In the genomic region with DNA sequence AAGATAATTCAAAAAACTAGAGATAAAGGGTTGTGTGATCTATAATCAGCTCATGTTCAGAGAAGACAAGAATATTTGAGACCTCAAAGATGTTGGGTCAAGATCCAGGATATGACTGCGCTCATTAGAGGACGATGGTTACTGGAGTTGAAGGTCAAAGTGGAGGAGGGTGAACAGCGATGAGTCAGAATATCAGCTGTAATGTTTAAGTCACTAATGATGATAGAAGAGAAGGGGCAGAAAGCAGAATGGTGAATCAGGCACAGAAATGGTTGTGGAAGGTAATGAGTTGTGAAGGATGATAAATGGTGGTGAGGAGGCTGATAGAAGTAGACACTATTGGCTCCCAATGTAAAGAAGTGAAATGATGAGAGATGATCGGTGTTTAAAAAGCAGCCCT, we compare ENCODE assay signal across 17 cellular contexts.
"Had no signal": no experiment of that assay in that cellular context is flagged by ENCODE, and none has a peak within 500 bp of the region (broad histone marks: within the 10 kb centered on the region; RNA-seq: fewer than 3 reads in every experiment).

No MANE protein-coding gene starts in this region.

- H3K36me3 ChIP-seq: adrenal gland, left lung, thoracic aorta had no signal

- H3K27ac Mint-ChIP-seq: activated B cell treated with CpG ODN at 0.5 μM for 24 hours; activated CD4-positive, alpha-beta T cell treated with anti-CD3 and anti-CD28 coated beads, Interleukin-2, amount 10 ng/mL, durations not matched to agents 7 days and 5 days; brain; endodermal cell; stimulated activated naive CD8-positive, alpha-beta T cell treated with anti-CD3 and anti-CD28 coated beads, Interleukin-15, Interleukin-2, amounts not matched to agents 100 ng/mL and 50 ng/mL, for 24 hours had no signal

- H3K9me3 ChIP-seq: adrenal gland, thoracic aorta had no signal

- H3K4me3 Mint-ChIP-seq: activated B cell treated with CpG ODN at 0.5 μM for 24 hours; activated CD4-positive, alpha-beta T cell treated with anti-CD3 and anti-CD28 coated beads, Interleukin-2, amount 10 ng/mL, durations not matched to agents 7 days and 5 days; brain; endodermal cell; stimulated activated naive CD8-positive, alpha-beta T cell treated with anti-CD3 and anti-CD28 coated beads, Interleukin-15, Interleukin-2, amounts not matched to agents 100 ng/mL and 50 ng/mL, for 24 hours had no signal

- H3K27ac ChIP-seq: adrenal gland, left lung, thoracic aorta had no signal

- H3K4me1 Mint-ChIP-seq: activated B cell treated with CpG ODN at 0.5 μM for 24 hours; activated CD4-positive, alpha-beta T cell treated with anti-CD3 and anti-CD28 coated beads, Interleukin-2, amount 10 ng/mL, durations not matched to agents 7 days and 5 days; brain; endodermal cell had no signal

- H3K9me3 Mint-ChIP-seq: activated B cell treated with CpG ODN at 0.5 μM for 24 hours; activated CD4-positive, alpha-beta T cell treated with anti-CD3 and anti-CD28 coated beads, Interleukin-2, amount 10 ng/mL, durations not matched to agents 7 days and 5 days; endodermal cell had no signal

- H3K27me3 Mint-ChIP-seq: activated B cell treated with CpG ODN at 0.5 μM for 24 hours; activated CD4-positive, alpha-beta T cell treated with anti-CD3 and anti-CD28 coated beads, Interleukin-2, amount 10 ng/mL, durations not matched to agents 7 days and 5 days; brain; stimulated activated naive CD8-positive, alpha-beta T cell treated with anti-CD3 and anti-CD28 coated beads, Interleukin-15, Interleukin-2, amounts not matched to agents 100 ng/mL and 50 ng/mL, for 24 hours had no signal

- DNase-seq: activated B cell treated with CpG ODN at 0.5 μM for 24 hours; activated CD4-positive, alpha-beta T cell treated with anti-CD3 and anti-CD28 coated beads, Interleukin-2, amount 10 ng/mL, durations not matched to agents 7 days and 5 days; activated naive CD4-positive, alpha-beta T cell treated with anti-CD3 and anti-CD28 coated beads, Interleukin-2, amount 50 U/mL, for 16 hours; activated T-cell treated with anti-CD3 and anti-CD28 coated beads, Interleukin-2, amount 50 U/mL, for 1 hour; adrenal gland; dermis blood vessel endothelial cell; endodermal cell; foreskin melanocyte; head of caudate nucleus; left lung; stimulated activated CD4-positive, alpha-beta T cell treated with anti-CD3 and anti-CD28 coated beads, Interleukin-4, amount 100 ng/mL, for 1 hour; T-helper 1 cell had no signal

- H3K4me1 ChIP-seq: adrenal gland, left lung had no signal

- H3K4me3 ChIP-seq: adrenal gland, left lung, thoracic aorta had no signal

- FAIRE-seq: urothelium cell line had no signal

- H3K27me3 ChIP-seq: adrenal gland, left lung had no signal

- H3K36me3 Mint-ChIP-seq: brain had no signal

- ATAC-seq: esophagus mucosa, left lung had no signal
